ENCODE assay signal across 10 cellular contexts in genomic region chr13:108213946-108214345, GRCh38. TPM values are rescaled to one million over a fixed set of nuclear protein-coding genes. Genes with fewer than 3 reads are reported as not detected.
DNase-seq lines count a peak whose midpoint lies in the region; ATAC-seq, FAIRE-seq and TF ChIP-seq lines count a peak whose summit lies in the region.
"Had no signal": no experiment of that assay in that cellular context is flagged by ENCODE, and none has a peak within 500 bp of the region (broad histone marks: within the 10 kb centered on the region; RNA-seq: fewer than 3 reads in every experiment).

No MANE protein-coding gene starts in this region.

- no peak for FAIRE-seq in D721Med (lab: Jason Lieb, UNC)

- no peak for TF ChIP-seq CTCF in WERI-Rb-1 (IDR thresholded peaks at IDR 0.05; ENCODE audit: low read depth, low read length)
- no peak for TF ChIP-seq CTCF in hepatocyte (IDR thresholded peaks at IDR 0.05; ENCODE audit: poor library complexity)
- no peak for TF ChIP-seq CTCF in thoracic aorta (IDR thresholded peaks at IDR 0.05)
- TF ChIP-seq CTCF in D721Med (IDR thresholded peaks at IDR 0.05; ENCODE audit: insufficient read depth, missing control alignments) = no peak

- H3K4me3 ChIP-seq in WERI-Rb-1 (ENCODE audit: low read depth, low read length) (peak overlapping the region; percentile 32), hepatocyte (peak overlapping the region; percentile 17), thoracic aorta (peak overlapping the region; percentile 79)

- peak overlapping the region; percentile 54 for H3K27ac Mint-ChIP-seq in activated naive CD4-positive, alpha-beta T cell treated with anti-CD3 and anti-CD28 coated beads for 36 hours

- peaks cover 10% of the 10 kb centered on the region for H3K4me1 ChIP-seq in hepatocyte (ENCODE audit: insufficient read depth)
- H3K4me1 ChIP-seq in thoracic aorta (ENCODE audit: control insufficient read depth in 1 of 2, low read depth in 2 of 2) = peaks cover 9 to 28% of the 10 kb centered on the region in 2 donors

- peaks cover 23% of the 10 kb centered on the region for H3K9me3 Mint-ChIP-seq in activated naive CD4-positive, alpha-beta T cell treated with anti-CD3 and anti-CD28 coated beads for 36 hours

- 62% methylated on average over 5 of the region's 5 CpGs for WGBS in hepatocyte (ENCODE audit: low lambda C conversion rate, missing lambda C conversion rate)

- H3K79me2 ChIP-seq in hepatocyte = peaks cover 22% of the 10 kb centered on the region

- peak overlapping the region; percentile 66 for H3K4me3 Mint-ChIP-seq in activated naive CD4-positive, alpha-beta T cell treated with anti-CD3 and anti-CD28 coated beads for 36 hours

- CTCF ChIA-PET in activated naive CD4-positive, alpha-beta T cell treated with anti-CD3 and anti-CD28 coated beads for 36 hours (lab: Charles Lee) = interaction anchor here (0.9 kb wide), 1 partner anchor 13 kb away, joined by 3 read pairs; no protein-coding TSS in a partner anchor

- H4K20me1 ChIP-seq in hepatocyte (ENCODE audit: insufficient read depth, poor library complexity, severe bottlenecking) = no peaks in the 10 kb centered on the region

- H3K4me1 Mint-ChIP-seq in activated naive CD4-positive, alpha-beta T cell treated with anti-CD3 and anti-CD28 coated beads for 36 hours (ENCODE audit: low read depth) = peaks cover 22% of the 10 kb centered on the region

- H3K9me2 ChIP-seq in hepatocyte (replicated peaks; ENCODE audit: insufficient read depth) = no peaks in the 10 kb centered on the region

- H3K27me3 ChIP-seq in WERI-Rb-1 (ENCODE audit: insufficient read depth, low read depth, severe bottlenecking) (no peaks in the 10 kb centered on the region), hepatocyte (no peaks in the 10 kb centered on the region), thoracic aorta (replicated peaks; ENCODE audit: insufficient read depth) (no peaks in the 10 kb centered on the region)

- no peaks in the 10 kb centered on the region for H3K27me3 Mint-ChIP-seq in activated naive CD4-positive, alpha-beta T cell treated with anti-CD3 and anti-CD28 coated beads for 36 hours (ENCODE audit: low read depth)

- no peak for DNase-seq in activated naive CD4-positive, alpha-beta T cell treated with anti-CD3 and anti-CD28 coated beads for 36 hours
- no peak for DNase-seq in activated naive CD4-positive, alpha-beta T cell treated with Interleukin-2 at 50 U/mL for 16 hours
- no peak for DNase-seq in WERI-Rb-1
- no peak for DNase-seq in hepatocyte (ENCODE audit: low spot score)
- no peak for DNase-seq in thoracic aorta (ENCODE audit: low spot score)
- no peak for DNase-seq in inferior parietal cortex (ENCODE audit: extremely low spot score)
- no peak for DNase-seq in D721Med (ENCODE audit: insufficient read length, low spot score)
- DNase-seq: left ventricle myocardium superior had no signal

- H3K36me3 ChIP-seq in WERI-Rb-1 = peaks cover 25% of the 10 kb centered on the region
- H3K36me3 ChIP-seq in hepatocyte (replicated peaks; ENCODE audit: insufficient read depth, low read depth) = no peaks in the 10 kb centered on the region
- peaks cover 5% of the 10 kb centered on the region for H3K36me3 ChIP-seq in thoracic aorta

- peak overlapping the region; percentile 87 for H3K4me2 ChIP-seq in hepatocyte

- H3K9me3 ChIP-seq in WERI-Rb-1 (ENCODE audit: severe bottlenecking) = no peaks in the 10 kb centered on the region
- H3K9me3 ChIP-seq in hepatocyte (ENCODE audit: low read depth) = no peaks in the 10 kb centered on the region
- H3K9me3 ChIP-seq in thoracic aorta = no peaks in the 10 kb centered on the region

- H2AFZ ChIP-seq in hepatocyte = peak overlapping the region; percentile 48

- no peak overlapping the region for H3K27ac ChIP-seq in WERI-Rb-1
- no peak overlapping the region for H3K27ac ChIP-seq in hepatocyte
- peak overlapping the region in 1 of 2 donors; percentile 40 for H3K27ac ChIP-seq in thoracic aorta
- H3K27ac ChIP-seq: VCaP had no signal

- ATAC-seq in thoracic aorta (ENCODE audit: insufficient number of reproducible peaks, low FRiP score, low read depth) (no peak), HG02759 (IDR thresholded peaks at IDR 0.05; ENCODE audit: unreplicated experiment) (no peak)
- ATAC-seq: left ventricle myocardium superior had no signal

- peaks cover 36% of the 10 kb centered on the region for H3K36me3 Mint-ChIP-seq in activated naive CD4-positive, alpha-beta T cell treated with anti-CD3 and anti-CD28 coated beads for 36 hours (ENCODE audit: low read depth)

- intact Hi-C loops in activated naive CD4-positive, alpha-beta T cell treated with anti-CD3 and anti-CD28 coated beads for 36 hours (cut with micrococcal nuclease) = no loop called here

RNA-seq across cellular contexts. Expression of gene LIG4, which starts 1.4 kb away (rescaled TPM):
- 1 to 10 TPM; 4.9 to 5.4 TPM for total RNA-seq in activated naive CD4-positive, alpha-beta T cell treated with anti-CD3 and anti-CD28 coated beads for 36 hours
- 18.8 and 19.2 TPM in 2 replicates for total RNA-seq in hepatocyte
- polyA plus RNA-seq in hepatocyte = 5.3 and 6.1 TPM in 2 replicates
- total RNA-seq in thoracic aorta = 10 to 100 TPM in 1 of 2 donors, 1 to 10 TPM in 1; 7.8 to 11.9 TPM

RNA-seq across cellular contexts. Expression of gene ABHD13, which starts 4.2 kb away (rescaled TPM):
- total RNA-seq in activated naive CD4-positive, alpha-beta T cell treated with anti-CD3 and anti-CD28 coated beads for 36 hours = 1 to 10 TPM; 3.4 to 3.8 TPM
- total RNA-seq in hepatocyte (14.3 and 17.8 TPM in 2 replicates), thoracic aorta (10 to 100 TPM in 1 of 2 donors, 1 to 10 TPM in 1; 8.5 to 18.0 TPM)
- polyA plus RNA-seq in hepatocyte = 8.1 and 10.0 TPM in 2 replicates

RNA-seq across cellular contexts. Expression of gene TNFSF13B, which starts 55.6 kb away (rescaled TPM):
- 1 to 10 TPM; 2.0 to 2.6 TPM for total RNA-seq in activated naive CD4-positive, alpha-beta T cell treated with anti-CD3 and anti-CD28 coated beads for 36 hours
- total RNA-seq in hepatocyte (0.48 and 1.6 TPM in 2 replicates), thoracic aorta (10 to 100 TPM in 1 of 2 donors, 1 to 10 TPM in 1; 7.5 to 11.2 TPM)
- 0.97 and 1.4 TPM in 2 replicates for polyA plus RNA-seq in hepatocyte

Comparison
In these comparisons a context has a peak if more than half of its experiments do, and no peak if none do; other contexts are left out.
1. H3K4me3 ChIP-seq: peak in every context shown above with its lines; median percentile 79 in thoracic aorta; 32 in WERI-Rb-1; 17 in hepatocyte.